2 cellular contexts compared by ENCODE assay signal in the genomic region with DNA sequence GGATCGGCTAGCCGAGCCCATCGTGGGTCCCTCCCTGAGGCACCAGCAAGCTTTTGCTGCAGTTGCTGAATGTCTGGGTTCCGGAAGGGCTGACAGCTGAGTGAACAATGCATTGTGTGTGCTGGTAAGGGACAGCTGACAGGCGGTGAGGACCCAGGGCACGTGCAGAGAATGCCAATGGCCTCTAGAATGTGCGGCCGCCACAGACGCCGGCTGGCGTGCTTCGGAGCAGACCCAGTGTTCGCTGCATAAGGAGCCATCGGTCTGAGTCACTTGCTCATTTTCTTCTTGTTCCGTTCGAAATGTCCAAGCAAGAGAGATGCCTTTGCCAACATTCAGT.
TF ChIP-seq lines count a peak whose summit lies in the region.

No MANE protein-coding gene starts in this region.

TF ChIP-seq in HepG2, 621 proteins besides CTCF, POLR2A, EP300 and RAD21:
- TF ChIP-seq, protein P1, sequence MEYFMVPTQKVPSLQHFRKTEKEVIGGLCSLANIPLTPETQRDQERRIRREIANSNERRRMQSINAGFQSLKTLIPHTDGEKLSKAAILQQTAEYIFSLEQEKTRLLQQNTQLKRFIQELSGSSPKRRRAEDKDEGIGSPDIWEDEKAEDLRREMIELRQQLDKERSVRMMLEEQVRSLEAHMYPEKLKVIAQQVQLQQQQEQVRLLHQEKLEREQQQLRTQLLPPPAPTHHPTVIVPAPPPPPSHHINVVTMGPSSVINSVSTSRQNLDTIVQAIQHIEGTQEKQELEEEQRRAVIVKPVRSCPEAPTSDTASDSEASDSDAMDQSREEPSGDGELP (IDR thresholded peaks at IDR 0.05; ENCODE audit: borderline replicate concordance, low read depth) = peak; percentile 30; the same call in 1 of the 2 replicates
- TF ChIP-seq ZNF788 (CRISPR knock-in tag; IDR thresholded peaks at IDR 0.05; ENCODE audit: borderline replicate concordance) = no peak
- 0 out of 2 replicates have a peak, but pooled peaks have one; percentile 39 for TF ChIP-seq BHLHE40 (IDR thresholded peaks at IDR 0.05; ENCODE audit: low read length)
- no peak for TF ChIP-seq MYNN (CRISPR knock-in tag; IDR thresholded peaks at IDR 0.05; ENCODE audit: low read depth)

TF ChIP-seq in neural cell, 6 proteins besides CTCF, POLR2A, EP300 and RAD21 (continued from another document):
- TF ChIP-seq, protein P2, sequence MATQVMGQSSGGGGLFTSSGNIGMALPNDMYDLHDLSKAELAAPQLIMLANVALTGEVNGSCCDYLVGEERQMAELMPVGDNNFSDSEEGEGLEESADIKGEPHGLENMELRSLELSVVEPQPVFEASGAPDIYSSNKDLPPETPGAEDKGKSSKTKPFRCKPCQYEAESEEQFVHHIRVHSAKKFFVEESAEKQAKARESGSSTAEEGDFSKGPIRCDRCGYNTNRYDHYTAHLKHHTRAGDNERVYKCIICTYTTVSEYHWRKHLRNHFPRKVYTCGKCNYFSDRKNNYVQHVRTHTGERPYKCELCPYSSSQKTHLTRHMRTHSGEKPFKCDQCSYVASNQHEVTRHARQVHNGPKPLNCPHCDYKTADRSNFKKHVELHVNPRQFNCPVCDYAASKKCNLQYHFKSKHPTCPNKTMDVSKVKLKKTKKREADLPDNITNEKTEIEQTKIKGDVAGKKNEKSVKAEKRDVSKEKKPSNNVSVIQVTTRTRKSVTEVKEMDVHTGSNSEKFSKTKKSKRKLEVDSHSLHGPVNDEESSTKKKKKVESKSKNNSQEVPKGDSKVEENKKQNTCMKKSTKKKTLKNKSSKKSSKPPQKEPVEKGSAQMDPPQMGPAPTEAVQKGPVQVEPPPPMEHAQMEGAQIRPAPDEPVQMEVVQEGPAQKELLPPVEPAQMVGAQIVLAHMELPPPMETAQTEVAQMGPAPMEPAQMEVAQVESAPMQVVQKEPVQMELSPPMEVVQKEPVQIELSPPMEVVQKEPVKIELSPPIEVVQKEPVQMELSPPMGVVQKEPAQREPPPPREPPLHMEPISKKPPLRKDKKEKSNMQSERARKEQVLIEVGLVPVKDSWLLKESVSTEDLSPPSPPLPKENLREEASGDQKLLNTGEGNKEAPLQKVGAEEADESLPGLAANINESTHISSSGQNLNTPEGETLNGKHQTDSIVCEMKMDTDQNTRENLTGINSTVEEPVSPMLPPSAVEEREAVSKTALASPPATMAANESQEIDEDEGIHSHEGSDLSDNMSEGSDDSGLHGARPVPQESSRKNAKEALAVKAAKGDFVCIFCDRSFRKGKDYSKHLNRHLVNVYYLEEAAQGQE (IDR thresholded peaks at IDR 0.05; ENCODE audit: borderline replicate concordance) = no peak
